Comparison of ENCODE assay signal across 8 cellular contexts in genomic region chr3:27632431-27633223, GRCh38.
A peak's percentile ranks its signal among the peaks of the same experiment; 100 is the strongest.
DNase-seq lines count a peak whose midpoint lies in the region; ATAC-seq and TF ChIP-seq lines count a peak whose summit lies in the region.

No MANE protein-coding gene starts in this region.

- peak overlapping the region; percentile 60 for H3K4me2 ChIP-seq in OCI-LY1 (ENCODE audit: low read length)

- H4K20me1 ChIP-seq in OCI-LY1 (ENCODE audit: insufficient read depth, low read length): no peaks in the 10 kb centered on the region

- H3K4me1 ChIP-seq in OCI-LY1 (ENCODE audit: insufficient read depth, low read length, severe bottlenecking): peaks cover 6% of the 10 kb centered on the region
- peaks cover 0 to 14% (median 0%) of the 10 kb centered on the region in 3 donors for H3K4me1 ChIP-seq in gastroesophageal sphincter
- no peaks in the 10 kb centered on the region for H3K4me1 ChIP-seq in ovary (ENCODE audit: insufficient read depth)
- H3K4me1 ChIP-seq in upper lobe of left lung: no peaks in the 10 kb centered on the region

- no peak overlapping the region for H3K27ac ChIP-seq in OCI-LY1 (ENCODE audit: low read depth, low read length, poor library complexity, severe bottlenecking)
- H3K27ac ChIP-seq in gastroesophageal sphincter: peak overlapping the region; percentile 64 to 87 (median 78)
- peak overlapping the region; percentile 74 to 76 for H3K27ac ChIP-seq in ovary
- H3K27ac ChIP-seq in upper lobe of left lung: peak overlapping the region; percentile 70 to 82 (median 80)

- no peak overlapping the region for H2AFZ ChIP-seq in OCI-LY1 (ENCODE audit: low read length)

- TF ChIP-seq CTCF in OCI-LY1 (IDR thresholded peaks at IDR 0.05; ENCODE audit: low read length) (no peak), gastroesophageal sphincter (IDR thresholded peaks at IDR 0.05) (no peak), ovary (IDR thresholded peaks at IDR 0.05) (no peak), upper lobe of left lung (IDR thresholded peaks at IDR 0.05) (peak in 2 of 6 experiments; percentile 8 to 13)

- no peaks in the 10 kb centered on the region for H3F3A ChIP-seq in OCI-LY1 (ENCODE audit: insufficient read depth, low read length)

- TF ChIP-seq POLR2A in gastroesophageal sphincter (IDR thresholded peaks at IDR 0.05): peak in 1 of 2 donors; percentile 11
- no peak for TF ChIP-seq POLR2A in ovary (IDR thresholded peaks at IDR 0.05)
- peak in 1 of 4 donors; percentile 31 for TF ChIP-seq POLR2A in upper lobe of left lung (IDR thresholded peaks at IDR 0.05)

- DNase-seq in AG08395 (ENCODE audit: low spot score) (peak; percentile 39), ovary (peak; percentile 49 to 74 (median 59)), upper lobe of left lung (peak; percentile 46 to 91)
- peak; percentile 80 for DNase-seq in activated effector memory CD4-positive, alpha-beta T cell treated with anti-CD3 and anti-CD28 coated beads, Interleukin-2, amount 50 U/mL, for 16 hours

- H3K79me2 ChIP-seq in OCI-LY1 (ENCODE audit: insufficient read depth, low read length): no peaks in the 10 kb centered on the region

- H3K9me3 ChIP-seq in OCI-LY1 (ENCODE audit: low read length): no peaks in the 10 kb centered on the region
- H3K9me3 ChIP-seq in gastroesophageal sphincter: no peaks in the 10 kb centered on the region
- H3K9me3 ChIP-seq in ovary: no peaks in the 10 kb centered on the region
- H3K9me3 ChIP-seq in upper lobe of left lung: no peaks in the 10 kb centered on the region

- no peaks in the 10 kb centered on the region for H3K36me3 ChIP-seq in OCI-LY1 (ENCODE audit: insufficient read depth, low read length)
- H3K36me3 ChIP-seq in gastroesophageal sphincter: no peaks in the 10 kb centered on the region
- no peaks in the 10 kb centered on the region for H3K36me3 ChIP-seq in ovary
- H3K36me3 ChIP-seq in upper lobe of left lung: no peaks in the 10 kb centered on the region

- 11 to 14% methylated on average over 5 to 13 of the region's 66 CpGs for WGBS in gastroesophageal sphincter (ENCODE audit: low coverage in 1 of 2), 2 donors
- 1 to 37% (median 6%) methylated on average over 66 of the region's 66 CpGs for WGBS in ovary, 3 donors
- 16 to 28% methylated on average over 29 to 58 of the region's 66 CpGs for WGBS in upper lobe of left lung, 2 donors

- H3K9ac ChIP-seq in OCI-LY1 (ENCODE audit: low read length): no peak overlapping the region; the same call in 1 of the 2 replicates

- ATAC-seq in GM18867 (IDR thresholded peaks at IDR 0.05; ENCODE audit: unreplicated experiment): peak; percentile 93
- ATAC-seq in HG03066 (IDR thresholded peaks at IDR 0.05; ENCODE audit: low read depth, unreplicated experiment): peak; percentile 87
- ATAC-seq in gastroesophageal sphincter: peak; percentile 86
- ATAC-seq in upper lobe of left lung (ENCODE audit: low FRiP score in 2 of 2): peak; percentile 79 to 94

- H3K27me3 ChIP-seq in OCI-LY1 (ENCODE audit: insufficient read depth, low read length) (no peaks in the 10 kb centered on the region), gastroesophageal sphincter (no peaks in the 10 kb centered on the region), ovary (no peaks in the 10 kb centered on the region), upper lobe of left lung (no peaks in the 10 kb centered on the region)

- TF ChIP-seq EP300 in gastroesophageal sphincter (IDR thresholded peaks at IDR 0.05) (no peak), ovary (IDR thresholded peaks at IDR 0.05) (no peak), upper lobe of left lung (IDR thresholded peaks at IDR 0.05) (no peak)

- intact Hi-C loops in ovary (cut with DNase I): no loop called here

- H3K9me2 ChIP-seq in OCI-LY1 (ENCODE audit: low read depth, low read length): no peaks in the 10 kb centered on the region

- H3K4me3 ChIP-seq in OCI-LY1 (ENCODE audit: low read depth, low read length, poor library complexity, severe bottlenecking) (peak overlapping the region; percentile 51), gastroesophageal sphincter (peak overlapping the region; percentile 43 to 59), ovary (peak overlapping the region; percentile 46), upper lobe of left lung (peak overlapping the region; percentile 38 to 62 (median 54))
